ENCODE assay signal across 8 cellular contexts in the genomic region with DNA sequence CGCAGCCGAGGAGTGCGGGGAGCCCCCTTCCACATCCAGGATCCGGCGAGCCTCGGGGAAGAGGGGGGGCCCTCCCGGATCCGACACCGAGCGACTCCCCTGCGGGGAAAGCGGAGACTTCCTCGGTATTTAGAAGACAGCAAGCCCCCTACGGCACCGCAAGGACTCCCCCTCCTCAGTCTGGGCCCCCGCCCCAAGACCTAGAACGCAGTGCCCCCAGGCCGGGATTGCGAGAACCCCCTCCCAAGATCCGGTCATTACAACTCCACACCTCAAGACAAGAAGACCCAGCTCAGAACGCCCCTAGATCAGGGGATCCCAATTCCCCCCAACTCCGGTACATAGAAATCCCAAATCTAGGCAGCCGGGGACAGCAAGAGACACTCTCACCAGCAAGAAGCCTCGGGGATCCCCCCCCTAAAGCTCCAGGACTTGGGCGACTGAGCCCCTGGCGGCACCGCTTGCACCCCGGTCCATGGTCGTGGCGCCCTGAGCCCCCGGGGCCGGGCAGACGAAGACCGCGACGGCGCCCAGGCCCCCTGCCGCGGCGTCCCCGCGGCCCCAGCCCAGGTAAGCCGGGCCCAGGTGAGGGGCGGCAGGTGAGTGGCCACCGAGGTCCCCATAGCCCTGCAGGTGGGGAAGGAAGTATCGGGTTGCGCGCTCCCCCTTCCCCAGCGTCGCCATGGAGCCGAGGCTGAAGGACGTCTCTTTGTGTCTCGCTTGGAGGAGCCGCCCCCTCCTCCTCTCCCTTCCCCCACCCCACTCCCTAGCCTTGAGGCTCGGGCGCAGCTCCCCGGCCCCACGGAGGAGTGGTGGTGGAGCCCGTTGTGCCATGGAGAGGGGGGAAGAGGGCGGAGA. TPM values are rescaled to one million over a fixed set of nuclear protein-coding genes. Genes with fewer than 3 reads are reported as not detected.
A peak's percentile ranks its signal among the peaks of the same experiment; 100 is the strongest.
DNase-seq lines count a peak whose midpoint lies in the region; ATAC-seq and TF ChIP-seq lines count a peak whose summit lies in the region.

No MANE protein-coding gene starts in this region.

- peak overlapping the region; percentile 29 for H3K4me3 ChIP-seq in AG10803 (ENCODE audit: low read length)
- H3K4me3 ChIP-seq in H7 (ENCODE audit: insufficient read depth, low read depth, low read length), result peak overlapping the region; percentile 85
- peak overlapping the region; percentile 67 for H3K4me3 ChIP-seq in OCI-LY1 (ENCODE audit: low read depth, low read length, poor library complexity, severe bottlenecking)

- peaks cover 3% of the 10 kb centered on the region for H3K27me3 Mint-ChIP-seq in nephron (ENCODE audit: low read depth)

- no peaks in the 10 kb centered on the region for H3F3A ChIP-seq in OCI-LY1 (ENCODE audit: insufficient read depth, low read length)

- no peak for ATAC-seq in sciatic nerve

- H3K9me3 ChIP-seq in OCI-LY1 (ENCODE audit: low read length), result no peaks in the 10 kb centered on the region

- no peaks in the 10 kb centered on the region for H3K9me2 ChIP-seq in OCI-LY1 (ENCODE audit: low read depth, low read length)

- intact Hi-C loops in sciatic nerve (cut with DNase I), result no loop called here

- peak overlapping the region in 2 of 3 experiments; percentile 87 to 93 for H3K27ac Mint-ChIP-seq in nephron

- H3K9me3 Mint-ChIP-seq in nephron, result no peaks in the 10 kb centered on the region

- H3K27ac ChIP-seq in OCI-LY1 (ENCODE audit: low read depth, low read length, poor library complexity, severe bottlenecking), result no peak overlapping the region

- TF ChIP-seq CTCF in AG10803 (conservative IDR thresholded peaks at IDR 0.05; ENCODE audit: low read length) (no peak), OCI-LY1 (IDR thresholded peaks at IDR 0.05; ENCODE audit: low read length) (no peak), nephron (IDR thresholded peaks at IDR 0.05; ENCODE audit: unreplicated experiment in 3 of 3) (no peak)

- H3K9ac ChIP-seq in OCI-LY1 (ENCODE audit: low read length), result peak overlapping the region; percentile 66

- no peaks in the 10 kb centered on the region for H3K79me2 ChIP-seq in OCI-LY1 (ENCODE audit: insufficient read depth, low read length)

- peak overlapping the region; percentile 75 for H3K4me2 ChIP-seq in OCI-LY1 (ENCODE audit: low read length)

- peaks cover 16% of the 10 kb centered on the region for H3K4me1 ChIP-seq in OCI-LY1 (ENCODE audit: insufficient read depth, low read length, severe bottlenecking)

- H3K36me3 Mint-ChIP-seq in nephron (ENCODE audit: low read depth), result peaks cover 4% of the 10 kb centered on the region

- peak overlapping the region; percentile 96 to 98 (median 97) for H3K4me3 Mint-ChIP-seq in nephron

- H4K20me1 ChIP-seq in OCI-LY1 (ENCODE audit: insufficient read depth, low read length), result no peaks in the 10 kb centered on the region

- H2AFZ ChIP-seq in OCI-LY1 (ENCODE audit: low read length), result no peak overlapping the region

- H3K27me3 ChIP-seq in H7 (ENCODE audit: control insufficient read depth, insufficient read depth, low read length) (no peaks in the 10 kb centered on the region), OCI-LY1 (ENCODE audit: insufficient read depth, low read length) (peaks cover 6% of the 10 kb centered on the region)

- peaks cover 34% of the 10 kb centered on the region for H3K4me1 Mint-ChIP-seq in nephron

- H3K36me3 ChIP-seq in H7 (replicated peaks; ENCODE audit: control insufficient read depth, insufficient read depth, low read length), result peaks cover 9% of the 10 kb centered on the region
- H3K36me3 ChIP-seq in OCI-LY1 (ENCODE audit: insufficient read depth, low read length), result no peaks in the 10 kb centered on the region

- DNase-seq in AG10803 (ENCODE audit: low read depth) (no peak), H7 (peak; percentile 95), ecto neural progenitor cell (ENCODE audit: low spot score) (peak; percentile 80), pons (ENCODE audit: low spot score) (no peak), sciatic nerve (ENCODE audit: low spot score) (no peak), OCI-M1 (lab: John Stamatoyannopoulos, UW) (no peak)

RNA-seq across cellular contexts. Expression of gene SBK1, which starts 0.6 kb away (rescaled TPM):
- total RNA-seq in H7 (2014; rRNA removed; shearing (Covaris generic)), result 23.6 and 26.0 TPM in 2 replicates
- total RNA-seq in sciatic nerve, result 0.62 TPM

Comparison
In these comparisons a context has a peak if more than half of its experiments do, and no peak if none do; other contexts are left out.
1. DNase-seq: peak in H7 (single experiment) and ecto neural progenitor cell (single experiment); none in AG10803 (single experiment), pons (single experiment), sciatic nerve (single experiment) and OCI-M1 (single experiment).
2. H3K4me3 ChIP-seq: peak in every context shown above with its lines; median percentile 85 in H7; 67 in OCI-LY1; 29 in AG10803.
3. RNA of gene SBK1, which starts 0.6 kb away (total RNA-seq): 23.6 to 26.0 TPM in H7; 0.62 TPM in sciatic nerve (single experiment); every median in the first group is over 10 times any median in the second.